8 cellular contexts compared by ENCODE assay signal in the genomic region with DNA sequence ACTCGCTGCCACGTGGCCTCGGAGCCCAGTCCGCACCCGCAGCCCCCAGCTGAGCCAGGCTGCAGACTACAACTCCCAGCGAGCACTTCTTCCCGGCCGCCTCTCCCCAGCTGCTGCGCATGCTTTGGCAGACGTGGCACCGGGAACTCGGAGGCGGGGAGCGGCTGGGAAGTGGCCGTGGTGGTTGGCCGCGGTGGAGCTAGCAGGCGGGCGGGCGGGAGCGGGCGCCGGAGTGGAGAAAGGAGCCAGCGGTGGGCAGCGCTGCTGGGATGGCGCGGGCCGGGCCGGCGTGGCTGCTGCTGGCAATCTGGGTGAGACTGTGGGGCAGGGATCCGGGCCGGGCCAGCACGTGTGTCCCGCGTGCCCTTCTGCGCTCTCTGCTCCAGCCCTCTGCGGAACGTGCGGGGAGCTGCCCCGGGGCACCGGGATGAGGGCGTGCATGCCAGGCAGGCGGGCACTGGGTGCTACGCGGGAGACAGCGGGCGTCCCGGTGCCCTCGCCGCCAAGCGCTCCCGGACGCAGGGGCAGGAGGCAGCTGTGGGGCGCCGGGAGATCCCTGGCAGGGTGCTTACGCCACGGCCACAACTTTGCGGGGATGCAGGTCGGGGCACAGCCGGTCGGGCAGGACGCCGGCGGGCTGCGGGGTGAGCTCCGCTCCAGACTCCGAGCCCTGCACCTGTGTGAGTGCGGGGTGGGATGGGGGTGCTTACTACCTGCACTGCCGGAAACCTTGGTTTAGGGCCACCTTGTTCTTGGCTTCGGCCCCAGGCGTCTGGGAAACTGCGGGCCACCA.
A peak's percentile ranks its signal among the peaks of the same experiment; 100 is the strongest.
DNase-seq lines count a peak whose midpoint lies in the region; ATAC-seq lines count a peak whose summit lies in the region.

TSS of gene PDIA5 (plus strand) at position 130 of the 793 bp plus-strand sequence. CDS start at position 270, 140 bp downstream.

- ATAC-seq in GM18907 (IDR thresholded peaks at IDR 0.05; ENCODE audit: unreplicated experiment) (peak; percentile 86), HG03139 (IDR thresholded peaks at IDR 0.05; ENCODE audit: unreplicated experiment) (peak; percentile 71)

- DNase-seq in AG08395 (ENCODE audit: low spot score) = peak; percentile 97
- DNase-seq in NCI-H2227 treated with DMSO at 0.1 percent for 48 hours (lab: John Stamatoyannopoulos, UW) = peak; percentile 71
- DNase-seq in activated CD4-positive, CD25-positive, alpha-beta regulatory T cell (lab: John Stamatoyannopoulos, UW) = peak in 3 of 4 experiments; percentile 4 to 45 (median 25)
- peak; percentile 18 to 38 for DNase-seq in cerebellar nuclear complex (lab: John Stamatoyannopoulos, UW)
- peak; percentile 87 for DNase-seq in kidney glomerular epithelial cell (lab: John Stamatoyannopoulos, UW)
- peak; percentile 92 for DNase-seq in stimulated activated CD4-positive, alpha-beta T cell treated with anti-CD3 and anti-CD28 coated beads, Interleukin-15, amount 100 ng/mL, for 24 hours

Comparison
In these comparisons a context has a peak if more than half of its experiments do, and no peak if none do; other contexts are left out.
1. Peak in every context shown above with its lines: DNase-seq and ATAC-seq.
2. DNase-seq: peak in every context shown above with its lines; median percentile 97 in AG08395; 92 in stimulated activated CD4-positive, alpha-beta T cell treated with anti-CD3 and anti-CD28 coated beads, Interleukin-15, amount 100 ng/mL, for 24 hours; 87 in kidney glomerular epithelial cell; 71 in NCI-H2227 treated with DMSO at 0.1 percent for 48 hours; 28 in cerebellar nuclear complex; 25 in activated CD4-positive, CD25-positive, alpha-beta regulatory T cell.